Comparison of ENCODE assay signal across 8 cellular contexts in genomic region chr12:54032627-54033100, GRCh38. TPM values are rescaled to one million over a fixed set of nuclear protein-coding genes. Genes with fewer than 3 reads are reported as not detected.
A peak's percentile ranks its signal among the peaks of the same experiment; 100 is the strongest.
DNase-seq lines count a peak whose midpoint lies in the region; ATAC-seq and TF ChIP-seq lines count a peak whose summit lies in the region.

Gene HOXC5, plus strand, starts transcription at chr12:54033050. Its CDS starts 73 bp downstream, at chr12:54033123.

- H3K27me3 Mint-ChIP-seq in activated naive CD4-positive, alpha-beta T cell treated with anti-CD3 and anti-CD28 coated beads, Interleukin-2, amount 10 ng/mL, durations not matched to agents 7 days and 5 days: peaks cover 100% of the 10 kb centered on the region

- no peaks in the 10 kb centered on the region for H3K9me3 Mint-ChIP-seq in activated naive CD4-positive, alpha-beta T cell treated with anti-CD3 and anti-CD28 coated beads, Interleukin-2, amount 10 ng/mL, durations not matched to agents 7 days and 5 days

- no peaks in the 10 kb centered on the region for H3K36me3 ChIP-seq in RWPE2 (ENCODE audit: low read depth)
- no peaks in the 10 kb centered on the region for H3K36me3 ChIP-seq in cardiac muscle cell

- peaks cover 82% of the 10 kb centered on the region for H3K27me3 ChIP-seq in RWPE2 (ENCODE audit: insufficient read depth, poor library complexity, severe bottlenecking)
- peaks cover 100% of the 10 kb centered on the region for H3K27me3 ChIP-seq in cardiac muscle cell

- CTCF ChIA-PET in activated naive CD4-positive, alpha-beta T cell treated with anti-CD3 and anti-CD28 coated beads, Interleukin-2, amount 10 ng/mL, durations not matched to agents 7 days and 5 days (lab: Charles Lee): interaction anchor here (0.6 to 4.9 kb wide), 27 partner anchors 9 to 275 kb away, joined by 3 to 93 read pairs (median 6); partner anchors contain the start of genes HOXC8 and SMUG1

- H3K27ac ChIP-seq in RWPE2 (ENCODE audit: poor library complexity, severe bottlenecking) (no peak within 1 kb of the TSS), cardiac muscle cell (no peak within 1 kb of the TSS)

- H3K4me3 Mint-ChIP-seq in activated naive CD4-positive, alpha-beta T cell treated with anti-CD3 and anti-CD28 coated beads, Interleukin-2, amount 10 ng/mL, durations not matched to agents 7 days and 5 days: peak within 1 kb of the TSS; percentile 39

- H3K27ac Mint-ChIP-seq in activated naive CD4-positive, alpha-beta T cell treated with anti-CD3 and anti-CD28 coated beads, Interleukin-2, amount 10 ng/mL, durations not matched to agents 7 days and 5 days: peak within 1 kb of the TSS; percentile 74

- peaks cover 23% of the 10 kb centered on the region for H3K4me1 Mint-ChIP-seq in activated naive CD4-positive, alpha-beta T cell treated with anti-CD3 and anti-CD28 coated beads, Interleukin-2, amount 10 ng/mL, durations not matched to agents 7 days and 5 days

- DNase-seq in DMS 273 treated with DMSO at 0.1 percent for 48 hours (lab: John Stamatoyannopoulos, UW) (peak; percentile 52), KG1 (lab: John Stamatoyannopoulos, UW) (peak; percentile 14), RWPE2 (ENCODE audit: low spot score) (no peak), cardiac muscle cell (ENCODE audit: low read depth in 1 of 2, low spot score in 1 of 2) (peak; percentile 69 to 72), renal cortical epithelial cell (ENCODE audit: low read depth) (peak; percentile 73)
- peak; percentile 77 for DNase-seq in activated naive CD4-positive, alpha-beta T cell treated with anti-CD3 and anti-CD28 coated beads, Interleukin-2, amount 10 ng/mL, durations not matched to agents 7 days and 5 days

- H3K9me3 ChIP-seq in RWPE2 (ENCODE audit: severe bottlenecking): no peaks in the 10 kb centered on the region
- no peaks in the 10 kb centered on the region for H3K9me3 ChIP-seq in cardiac muscle cell (ENCODE audit: low read depth)

- peaks cover 3% of the 10 kb centered on the region for H3K36me3 Mint-ChIP-seq in activated naive CD4-positive, alpha-beta T cell treated with anti-CD3 and anti-CD28 coated beads, Interleukin-2, amount 10 ng/mL, durations not matched to agents 7 days and 5 days

- H3K4me3 ChIP-seq in RWPE2 (ENCODE audit: severe bottlenecking) (peak within 1 kb of the TSS; percentile 34), cardiac muscle cell (peak within 1 kb of the TSS; percentile 10)

- ATAC-seq in RWPE2 (ENCODE audit: low read depth) (0 out of 3 replicates have a peak, but pooled peaks have one; percentile 5), HG03159 (IDR thresholded peaks at IDR 0.05; ENCODE audit: unreplicated experiment) (no peak), GM19463 (IDR thresholded peaks at IDR 0.05; ENCODE audit: unreplicated experiment) (no peak)

- TF ChIP-seq CTCF in RWPE2 (IDR thresholded peaks at IDR 0.05; ENCODE audit: poor library complexity, severe bottlenecking): peak; percentile 91
- peak; percentile 96 for TF ChIP-seq CTCF in cardiac muscle cell (IDR thresholded peaks at IDR 0.05; ENCODE audit: low read depth, low read length)

- H3K4me1 ChIP-seq in RWPE2 (ENCODE audit: insufficient read depth, poor library complexity, severe bottlenecking) (no peaks in the 10 kb centered on the region), cardiac muscle cell (ENCODE audit: low read depth) (peaks cover 4% of the 10 kb centered on the region)

RNA-seq across cellular contexts. Expression of gene HOXC5, which starts in this region (rescaled TPM):
- not detected in 2 replicates for total RNA-seq in cardiac muscle cell
- not detected in 2 replicates for polyA plus RNA-seq in cardiac muscle cell
- total RNA-seq in renal cortical epithelial cell: 0.80 TPM in 1 of 2 replicates, not detected in the other

Comparison
In these comparisons a context has a peak if more than half of its experiments do, and no peak if none do; other contexts are left out.
1. Peak in DNase-seq and H3K4me3 ChIP-seq in cardiac muscle cell; RNA of the gene not detected or under 1 TPM.
2. Peak in DNase-seq in renal cortical epithelial cell; RNA of the gene not detected or under 1 TPM.